In genomic region chr19:50510700-50511068, GRCh38 we compare ENCODE assay signal across 8 cellular contexts. TPM values are rescaled to one million over a fixed set of nuclear protein-coding genes. Genes with fewer than 3 reads are reported as not detected.
DNase-seq lines count a peak whose midpoint lies in the region; ATAC-seq and TF ChIP-seq lines count a peak whose summit lies in the region.

No MANE protein-coding gene starts in this region.

- peaks cover 16% of the 10 kb centered on the region for H3K4me1 Mint-ChIP-seq in activated T-cell treated with anti-CD3 and anti-CD28 coated beads, Interleukin-2, amount 50 U/mL, for 72 hours (ENCODE audit: low read depth)

- no peak for DNase-seq in activated T-cell treated with anti-CD3 and anti-CD28 coated beads, Interleukin-2, amount 50 U/mL, for 72 hours
- no peak for DNase-seq in activated T-cell treated with anti-CD3 and anti-CD28 coated beads for 4 hours
- DNase-seq in OCI-M2 (lab: John Stamatoyannopoulos, UW; ENCODE audit: unreplicated experiment) = peak; percentile 91
- DNase-seq in epithelial cell of esophagus (ENCODE audit: low read depth) = no peak
- DNase-seq in osteoblast (ENCODE audit: insufficient read length, low spot score, missing footprints) = no peak
- DNase-seq in DMS 273 treated with DMSO at 0.1 percent for 48 hours (lab: John Stamatoyannopoulos, UW) = no peak
- DNase-seq in GM20000 (ENCODE audit: low spot score) = no peak
- no peak for DNase-seq in NK-92 (lab: John Stamatoyannopoulos, UW; ENCODE audit: unreplicated experiment)

- peaks cover 8% of the 10 kb centered on the region for H3K79me2 ChIP-seq in osteoblast (ENCODE audit: insufficient read depth, low read length)

- H4K20me1 ChIP-seq in osteoblast (ENCODE audit: insufficient read depth, low read length) = no peaks in the 10 kb centered on the region

- no peaks in the 10 kb centered on the region for H3K36me3 ChIP-seq in osteoblast (ENCODE audit: insufficient read depth, low read length)

- H3K36me3 Mint-ChIP-seq in activated T-cell treated with anti-CD3 and anti-CD28 coated beads, Interleukin-2, amount 50 U/mL, for 72 hours (ENCODE audit: insufficient read depth in 2 of 2) = peaks cover 0 to 1% of the 10 kb centered on the region in 2 donors

- peak overlapping the region; percentile 72 to 76 for H3K4me3 Mint-ChIP-seq in activated T-cell treated with anti-CD3 and anti-CD28 coated beads, Interleukin-2, amount 50 U/mL, for 72 hours

- no peaks in the 10 kb centered on the region for H3K9me3 ChIP-seq in osteoblast (ENCODE audit: low read depth, low read length)

- H3K27ac Mint-ChIP-seq in activated T-cell treated with anti-CD3 and anti-CD28 coated beads, Interleukin-2, amount 50 U/mL, for 72 hours = peak overlapping the region; percentile 74

- TF ChIP-seq CTCF in epithelial cell of esophagus (IDR thresholded peaks at IDR 0.05; ENCODE audit: insufficient read depth, low read depth, low read length, missing control alignments) (no peak), osteoblast (IDR thresholded peaks at IDR 0.05; ENCODE audit: extremely low read depth, low read depth, low read length) (no peak), GM20000 (IDR thresholded peaks at IDR 0.05; ENCODE audit: extremely low read depth, missing control alignments) (no peak)

- H3K4me3 ChIP-seq in epithelial cell of esophagus (ENCODE audit: low read length) = peak overlapping the region; percentile 73
- peak overlapping the region; percentile 96 for H3K4me3 ChIP-seq in osteoblast (ENCODE audit: insufficient read depth, low read length)

- H3K27ac ChIP-seq in osteoblast (ENCODE audit: low read depth, low read length) = peak overlapping the region; percentile 51

- no peaks in the 10 kb centered on the region for H3K27me3 ChIP-seq in osteoblast (ENCODE audit: insufficient read depth, low read length)

- no peak for ATAC-seq in activated T-cell treated with anti-CD3 and anti-CD28 coated beads, Interleukin-2, amount 50 U/mL, for 72 hours (replicated peaks in 1 of 2)

- peaks cover 8% of the 10 kb centered on the region for H3K4me1 ChIP-seq in osteoblast (ENCODE audit: insufficient read depth, low read length)

- peak overlapping the region; percentile 84 for H2AFZ ChIP-seq in osteoblast (ENCODE audit: low read length)

- H3K9me3 Mint-ChIP-seq in activated T-cell treated with anti-CD3 and anti-CD28 coated beads, Interleukin-2, amount 50 U/mL, for 72 hours = no peaks in the 10 kb centered on the region

- peak overlapping the region; percentile 96 for H3K4me2 ChIP-seq in osteoblast (ENCODE audit: insufficient read depth, low read length)

- H3K27me3 Mint-ChIP-seq in activated T-cell treated with anti-CD3 and anti-CD28 coated beads, Interleukin-2, amount 50 U/mL, for 72 hours (ENCODE audit: low read depth) = peaks cover 11% of the 10 kb centered on the region

RNA-seq across cellular contexts. Expression of gene JOSD2, which starts 0.3 kb away (rescaled TPM):
- 10 to 100 TPM; 27.6 to 34.0 TPM for total RNA-seq in activated T-cell treated with anti-CD3 and anti-CD28 coated beads, Interleukin-2, amount 50 U/mL, for 72 hours
- 19.4 and 22.8 TPM in 2 replicates for total RNA-seq in osteoblast

RNA-seq across cellular contexts. Expression of gene ASPDH, which starts 3.0 kb away (rescaled TPM):
- not detected for total RNA-seq in activated T-cell treated with anti-CD3 and anti-CD28 coated beads, Interleukin-2, amount 50 U/mL, for 72 hours
- not detected in 2 replicates for total RNA-seq in osteoblast

RNA-seq across cellular contexts. Expression of gene GARIN5A, which starts 34.0 kb away (rescaled TPM):
- under 1 TPM in 1 of 2 donors, not detected in 1; 0.76 TPM for total RNA-seq in activated T-cell treated with anti-CD3 and anti-CD28 coated beads, Interleukin-2, amount 50 U/mL, for 72 hours
- total RNA-seq in osteoblast = 0.29 and 0.36 TPM in 2 replicates

RNA-seq across cellular contexts. Expression of gene EMC10, which starts 34.4 kb away (rescaled TPM):
- total RNA-seq in activated T-cell treated with anti-CD3 and anti-CD28 coated beads, Interleukin-2, amount 50 U/mL, for 72 hours = 10 to 100 TPM; 26.6 to 33.9 TPM
- total RNA-seq in osteoblast = 47.1 and 56.5 TPM in 2 replicates

RNA-seq across cellular contexts. Expression of gene LRRC4B, which starts 57.6 kb away (rescaled TPM):
- under 1 TPM in 1 of 2 donors, not detected in 1; 0.58 TPM for total RNA-seq in activated T-cell treated with anti-CD3 and anti-CD28 coated beads, Interleukin-2, amount 50 U/mL, for 72 hours
- not detected in 2 replicates for total RNA-seq in osteoblast
